32 cellular contexts compared by ENCODE assay signal in genomic region chr7:81415181-81415580, GRCh38.
DNase-seq lines count a peak whose midpoint lies in the region; ATAC-seq, FAIRE-seq and TF ChIP-seq lines count a peak whose summit lies in the region.
"Had no signal": no experiment of that assay in that cellular context is flagged by ENCODE, and none has a peak within 500 bp of the region (broad histone marks: within the 10 kb centered on the region; RNA-seq: fewer than 3 reads in every experiment).

No MANE protein-coding gene starts in this region.

- H3K9me3 ChIP-seq in astrocyte (ENCODE audit: insufficient read depth, low read depth, low read length), result no peaks in the 10 kb centered on the region

- no peak for TF ChIP-seq CTCF in astrocyte (IDR thresholded peaks at IDR 0.05; ENCODE audit: insufficient read depth, low read depth, low read length)
- no peak for TF ChIP-seq CTCF in foreskin keratinocyte (conservative IDR thresholded peaks at IDR 0.05)

- no peaks in the 10 kb centered on the region for H3K27me3 ChIP-seq in ACC112 (ENCODE audit: insufficient read depth, low read length)
- H3K27me3 ChIP-seq in astrocyte (ENCODE audit: insufficient read depth, low read length), result no peaks in the 10 kb centered on the region
- H3K27me3 ChIP-seq in foreskin keratinocyte, result no peaks in the 10 kb centered on the region

- H3K27me3 Mint-ChIP-seq in astrocyte (ENCODE audit: low read depth, unreplicated experiment), result no peaks in the 10 kb centered on the region
- H3K27me3 Mint-ChIP-seq in immature natural killer cell (ENCODE audit: low read depth in 3 of 3), result no peaks in the 10 kb centered on the region
- H3K27me3 Mint-ChIP-seq: activated CD4-positive, alpha-beta T cell treated with anti-CD3 and anti-CD28 coated beads, Interleukin-2, amount 10 ng/mL, durations not matched to agents 24 days and 14 days; activated naive CD8-positive, alpha-beta T cell; CD4-positive, CD25-positive, alpha-beta regulatory T cell; memory B cell; stimulated activated memory B cell treated with anti-CD40 and anti-IgM and Interleukin-4, amounts not matched to agents 10 μg/mL and 1 μg/mL and 100 μg/mL, for 72 hours; type B pancreatic cell had no signal

- intact Hi-C loops in posterior vena cava (cut with DNase I), result no loop called here

- no peaks in the 10 kb centered on the region for H3K36me3 ChIP-seq in ACC112 (ENCODE audit: insufficient read depth, low read length)
- no peaks in the 10 kb centered on the region for H3K36me3 ChIP-seq in astrocyte (ENCODE audit: insufficient read depth, low read length)
- H3K36me3 ChIP-seq: WERI-Rb-1 had no signal

- H3K27ac ChIP-seq in ACC112 (ENCODE audit: low read depth, low read length), result peak overlapping the region; percentile 27; the same call in 1 of the 2 replicates
- no peak overlapping the region for H3K27ac ChIP-seq in astrocyte (ENCODE audit: low read depth, low read length)
- H3K27ac ChIP-seq in foreskin keratinocyte, result no peak overlapping the region
- H3K27ac ChIP-seq: WERI-Rb-1 had no signal

- peak; percentile 39 for FAIRE-seq in astrocyte (lab: Jason Lieb, UNC)
- FAIRE-seq: GM12878 had no signal

- peak; percentile 21 for ATAC-seq in foreskin keratinocyte
- ATAC-seq: GM12878; left lobe of liver; Panc1; stimulated activated memory B cell treated with anti-CD40 and anti-IgM and Interleukin-4, amounts not matched to agents 10 μg/mL and 1 μg/mL and 100 μg/mL, for 72 hours had no signal

- H3K4me2 ChIP-seq in astrocyte (ENCODE audit: low read length), result no peak overlapping the region

- H3K4me3 ChIP-seq in ACC112 (ENCODE audit: low read depth, low read length), result no peak overlapping the region
- no peak overlapping the region for H3K4me3 ChIP-seq in astrocyte (ENCODE audit: insufficient read depth, low read depth, low read length)
- H3K4me3 ChIP-seq: GM12878 had no signal

- H3K9me3 Mint-ChIP-seq in astrocyte (ENCODE audit: unreplicated experiment), result no peaks in the 10 kb centered on the region
- peaks cover 0 to 37% (median 11%) of the 10 kb centered on the region in 6 donors for H3K9me3 Mint-ChIP-seq in immature natural killer cell
- H3K9me3 Mint-ChIP-seq: activated CD4-positive, alpha-beta T cell treated with anti-CD3 and anti-CD28 coated beads, Interleukin-2, amount 10 ng/mL, durations not matched to agents 24 days and 14 days; endodermal cell had no signal

- H3K36me3 Mint-ChIP-seq in astrocyte (ENCODE audit: low read depth, unreplicated experiment) (no peaks in the 10 kb centered on the region), immature natural killer cell (no peaks in the 10 kb centered on the region)
- H3K36me3 Mint-ChIP-seq: activated naive CD8-positive, alpha-beta T cell; CD4-positive, CD25-positive, alpha-beta regulatory T cell; memory B cell; stimulated activated memory B cell treated with anti-CD40 and anti-IgM and Interleukin-4, amounts not matched to agents 10 μg/mL and 1 μg/mL and 100 μg/mL, for 72 hours; type B pancreatic cell had no signal

- peak overlapping the region; percentile 79 for H2AFZ ChIP-seq in ACC112 (ENCODE audit: low read length, unreplicated experiment)
- H2AFZ ChIP-seq in astrocyte (ENCODE audit: low read depth, low read length), result no peak overlapping the region

- H3K27ac Mint-ChIP-seq in astrocyte (ENCODE audit: unreplicated experiment) (no peak overlapping the region), immature natural killer cell (no peak overlapping the region)
- H3K27ac Mint-ChIP-seq: activated CD4-positive, alpha-beta T cell treated with anti-CD3 and anti-CD28 coated beads, Interleukin-2, amount 10 ng/mL, durations not matched to agents 24 days and 14 days; activated naive CD8-positive, alpha-beta T cell; CD4-positive, CD25-positive, alpha-beta regulatory T cell; endodermal cell; memory B cell; nephron; stimulated activated memory B cell treated with anti-CD40 and anti-IgM and Interleukin-4, amounts not matched to agents 10 μg/mL and 1 μg/mL and 100 μg/mL, for 72 hours; type B pancreatic cell had no signal

- no peaks in the 10 kb centered on the region for H3K79me2 ChIP-seq in ACC112 (ENCODE audit: control insufficient read depth, insufficient read depth, low read length, unreplicated experiment)
- no peaks in the 10 kb centered on the region for H3K79me2 ChIP-seq in astrocyte (ENCODE audit: insufficient read depth, low read length)

- H3K4me1 Mint-ChIP-seq in astrocyte (ENCODE audit: low read depth, unreplicated experiment) (peaks cover 8% of the 10 kb centered on the region), immature natural killer cell (no peaks in the 10 kb centered on the region)
- H3K4me1 Mint-ChIP-seq: activated CD4-positive, alpha-beta T cell treated with anti-CD3 and anti-CD28 coated beads, Interleukin-2, amount 10 ng/mL, durations not matched to agents 24 days and 14 days; memory B cell; stimulated activated memory B cell treated with anti-CD40 and anti-IgM and Interleukin-4, amounts not matched to agents 10 μg/mL and 1 μg/mL and 100 μg/mL, for 72 hours had no signal

- H3K4me3 Mint-ChIP-seq in astrocyte (ENCODE audit: unreplicated experiment) (no peak overlapping the region), immature natural killer cell (no peak overlapping the region)
- H3K4me3 Mint-ChIP-seq: activated CD4-positive, alpha-beta T cell treated with anti-CD3 and anti-CD28 coated beads, Interleukin-2, amount 10 ng/mL, durations not matched to agents 24 days and 14 days; activated naive CD8-positive, alpha-beta T cell; CD4-positive, CD25-positive, alpha-beta regulatory T cell; endodermal cell; memory B cell; nephron; stimulated activated memory B cell treated with anti-CD40 and anti-IgM and Interleukin-4, amounts not matched to agents 10 μg/mL and 1 μg/mL and 100 μg/mL, for 72 hours; type B pancreatic cell had no signal

- no peak overlapping the region for H3K9ac ChIP-seq in astrocyte (ENCODE audit: low read length)

- H3K4me1 ChIP-seq in ACC112 (ENCODE audit: control insufficient read depth, insufficient read depth, low read length, unreplicated experiment), result peaks cover 17% of the 10 kb centered on the region
- H3K4me1 ChIP-seq in astrocyte (ENCODE audit: insufficient read depth, low read length), result no peaks in the 10 kb centered on the region
- H3K4me1 ChIP-seq in foreskin keratinocyte, result peaks cover 10% of the 10 kb centered on the region

- no peaks in the 10 kb centered on the region for H4K20me1 ChIP-seq in astrocyte (ENCODE audit: insufficient read depth, low read length)

- peak; percentile 74 for DNase-seq in HCEC 1CT
- DNase-seq in astrocyte (ENCODE audit: low read depth), result peak; percentile 44
- DNase-seq in foreskin keratinocyte, result peak in 1 of 2 donors; percentile 61
- DNase-seq in posterior vena cava (ENCODE audit: low spot score), result no peak
- no peak for DNase-seq in COLO668 (lab: John Stamatoyannopoulos, UW; ENCODE audit: unreplicated experiment)
- no peak for DNase-seq in NCI-H1436 (lab: John Stamatoyannopoulos, UW)
- DNase-seq in immature natural killer cell, result no peak
- DNase-seq: 8988T; activated CD4-positive, alpha-beta T cell treated with anti-CD3 and anti-CD28 coated beads, Interleukin-2, amount 10 ng/mL, durations not matched to agents 24 days and 14 days; activated effector memory CD4-positive, alpha-beta T cell treated with Interleukin-2 at 50 U/mL for 16 hours; activated T-cell treated with anti-CD3 and anti-CD28 coated beads, Interleukin-2, amount 50 U/mL, for 1 hour; CD4-positive, CD25-positive, alpha-beta regulatory T cell; dermis blood vessel endothelial cell; endodermal cell; hypothalamus; Kasumi-1; MV-4-11; NCI-H1694; NCI-H446; NCI-H748 treated with DMSO at 0.1 percent for 48 hours; SHP77 treated with DMSO at 0.1 percent for 48 hours; substantia nigra; WERI-Rb-1 had no signal

Comparison
In these comparisons a context has a peak if more than half of its experiments do, and no peak if none do; other contexts are left out.
1. DNase-seq: peak in HCEC 1CT (single experiment) and astrocyte (single experiment); none in posterior vena cava (single experiment), COLO668 (single experiment), NCI-H1436 (single experiment) and immature natural killer cell (0 of 3).